ENCODE assay signal across 28 cellular contexts in the genomic region with DNA sequence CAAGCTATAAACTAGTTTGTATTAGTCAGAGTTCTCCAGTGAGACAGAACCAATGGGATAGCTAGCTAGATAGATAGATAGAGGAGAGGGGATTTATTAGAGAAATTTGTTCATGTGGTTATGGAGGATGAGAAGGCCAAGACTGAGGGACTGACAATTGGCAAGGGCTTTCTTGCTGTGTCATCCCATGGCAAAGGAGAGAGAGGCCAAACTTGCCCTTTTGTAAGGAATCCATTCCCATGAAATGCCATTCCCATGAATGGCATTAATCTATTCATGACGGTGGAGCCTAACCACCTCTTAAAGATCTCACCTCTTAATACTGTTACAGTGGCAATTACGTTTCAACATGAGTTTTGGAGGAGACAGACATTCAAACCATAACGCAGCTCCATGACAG. TPM values are rescaled to one million over a fixed set of nuclear protein-coding genes. Genes with fewer than 3 reads are reported as not detected.
DNase-seq lines count a peak whose midpoint lies in the region; ATAC-seq and TF ChIP-seq lines count a peak whose summit lies in the region.
"Had no signal": no experiment of that assay in that cellular context is flagged by ENCODE, and none has a peak within 500 bp of the region (broad histone marks: within the 10 kb centered on the region; RNA-seq: fewer than 3 reads in every experiment).

No MANE protein-coding gene starts in this region.

- H3K36me3 ChIP-seq in ACC112 (ENCODE audit: insufficient read depth, low read length): no peaks in the 10 kb centered on the region
- H3K36me3 ChIP-seq in mesendoderm (ENCODE audit: control insufficient read depth, insufficient read depth, low read length): no peaks in the 10 kb centered on the region
- H3K36me3 ChIP-seq in body of pancreas (replicated peaks in 1 of 2; ENCODE audit: insufficient read depth in 1 of 2, low read depth in 2 of 2): no peaks in the 10 kb centered on the region
- H3K36me3 ChIP-seq: BE2C, neutrophil, sigmoid colon, uterus had no signal

- H2BK5ac ChIP-seq in mesendoderm (ENCODE audit: low read length): no peak overlapping the region

- intact Hi-C loops in body of pancreas (cut with DNase I): no loop called here

- DNase-seq in LHCN-M2 (ENCODE audit: low read depth) (peak; percentile 16), chondrocyte (ENCODE audit: low spot score) (no peak), mesendoderm (peak; percentile 31), KBM-7 (no peak), body of pancreas (no peak), NK-92 (lab: John Stamatoyannopoulos, UW; ENCODE audit: unreplicated experiment) (no peak)
- DNase-seq: activated CD4-positive, alpha-beta T cell treated with anti-CD3 and anti-CD28 coated beads for 36 hours; activated CD8-positive, alpha-beta memory T cell treated with anti-CD3 and anti-CD28 coated beads for 24 hours; activated effector memory CD4-positive, alpha-beta T cell treated with Interleukin-2 at 50 U/mL for 16 hours; BE2C; CD8-positive, alpha-beta memory T cell; Karpas-422; NCI-H1048; NCI-H1694 treated with DMSO at 0.1 percent for 48 hours; NCI-H510A; NK-92 treated with Interleukin-12 subunit alpha and Interleukin-12 subunit beta, amount 100 ng/mL, for 24 hours; psoas muscle; Right ventricle myocardium superior; sigmoid colon; stimulated activated naive CD4-positive, alpha-beta T cell treated with Interleukin-2 at 50 U/mL for 16 hours; uterus had no signal

- no peak overlapping the region for H3K9ac ChIP-seq in mesendoderm (ENCODE audit: low read length)

- no CpG with 5 or more reads among the region's 3 CpGs for WGBS in mesendoderm (ENCODE audit: extremely low coverage, insufficient coverage, low lambda C conversion rate)
- 54 to 61% methylated on average over 3 of the region's 3 CpGs for WGBS in body of pancreas, 2 donors

- H3K18ac ChIP-seq in mesendoderm (ENCODE audit: low read length): no peak overlapping the region

- no peak for ATAC-seq in body of pancreas
- ATAC-seq in GM18858 (IDR thresholded peaks at IDR 0.05; ENCODE audit: unreplicated experiment): no peak
- ATAC-seq: activated CD4-positive, alpha-beta T cell treated with anti-CD3 and anti-CD28 coated beads for 36 hours; psoas muscle had no signal

- no peak for TF ChIP-seq POLR2A in body of pancreas (IDR thresholded peaks at IDR 0.05)

- H2BK15ac ChIP-seq in mesendoderm (replicated peaks; ENCODE audit: low read depth): no peak overlapping the region

- peaks cover 17% of the 10 kb centered on the region for H3K4me1 Mint-ChIP-seq in chondrocyte (ENCODE audit: low read depth)
- H3K4me1 Mint-ChIP-seq: memory B cell had no signal

- no peaks in the 10 kb centered on the region for H3K27me3 Mint-ChIP-seq in chondrocyte (ENCODE audit: low read depth)
- H3K27me3 Mint-ChIP-seq: memory B cell had no signal

- H2BK120ac ChIP-seq in mesendoderm (ENCODE audit: low read depth, low read length): no peak overlapping the region

- H3K23ac ChIP-seq in mesendoderm (ENCODE audit: low read length): no peak overlapping the region

- H3K56ac ChIP-seq in mesendoderm (ENCODE audit: low read length): no peak overlapping the region

- no peak overlapping the region for H3K4me3 Mint-ChIP-seq in chondrocyte (ENCODE audit: unreplicated experiment)
- H3K4me3 Mint-ChIP-seq: activated CD4-positive, alpha-beta T cell treated with anti-CD3 and anti-CD28 coated beads for 36 hours; activated naive CD8-positive, alpha-beta T cell; CD8-positive, alpha-beta memory T cell; memory B cell; T-helper 2 cell treated with Interferon-gamma antibody and Interleukin-4, amounts not matched to agents 5 μg/mL and 100 μg/mL, for 36 hours had no signal

- in situ Hi-C loops in KBM-7 (cut with MboI; ENCODE audit: low pct_unique_long_range_greater_than_20kb, low sequenced_read_pairs): no loop called here

- peaks cover 23% of the 10 kb centered on the region for H3K79me2 ChIP-seq in ACC112 (ENCODE audit: control insufficient read depth, insufficient read depth, low read length, unreplicated experiment)
- H3K79me2 ChIP-seq in mesendoderm (ENCODE audit: control insufficient read depth, insufficient read depth, low read length): no peaks in the 10 kb centered on the region

- no peaks in the 10 kb centered on the region for H3K79me1 ChIP-seq in mesendoderm (ENCODE audit: low read length)

- TF ChIP-seq CTCF in chondrocyte (IDR thresholded peaks at IDR 0.05) (no peak), body of pancreas (IDR thresholded peaks at IDR 0.05) (no peak)

- no peaks in the 10 kb centered on the region for H3K9me3 Mint-ChIP-seq in chondrocyte (ENCODE audit: low read depth)
- H3K9me3 Mint-ChIP-seq: memory B cell; T-helper 2 cell treated with Interferon-gamma antibody and Interleukin-4, amounts not matched to agents 5 μg/mL and 100 μg/mL, for 36 hours had no signal

- peak overlapping the region; percentile 55 for H3K27ac Mint-ChIP-seq in chondrocyte (ENCODE audit: unreplicated experiment)
- H3K27ac Mint-ChIP-seq: activated CD4-positive, alpha-beta T cell treated with anti-CD3 and anti-CD28 coated beads for 36 hours; activated naive CD8-positive, alpha-beta T cell; CD8-positive, alpha-beta memory T cell; memory B cell; T-helper 2 cell treated with Interferon-gamma antibody and Interleukin-4, amounts not matched to agents 5 μg/mL and 100 μg/mL, for 36 hours had no signal

- no peak overlapping the region for H4K5ac ChIP-seq in mesendoderm (ENCODE audit: low read length)

- H3K4me1 ChIP-seq in ACC112 (ENCODE audit: control insufficient read depth, insufficient read depth, low read length, unreplicated experiment): no peaks in the 10 kb centered on the region
- H3K4me1 ChIP-seq in mesendoderm (ENCODE audit: control insufficient read depth, low read depth, low read length): no peaks in the 10 kb centered on the region
- no peaks in the 10 kb centered on the region for H3K4me1 ChIP-seq in body of pancreas
- H3K4me1 ChIP-seq: BE2C, psoas muscle, uterus had no signal

- H2AFZ ChIP-seq in ACC112 (ENCODE audit: low read length, unreplicated experiment): no peak overlapping the region

- H3K27ac ChIP-seq in ACC112 (ENCODE audit: low read depth, low read length) (no peak overlapping the region), mesendoderm (ENCODE audit: low read depth, low read length) (no peak overlapping the region), body of pancreas (no peak overlapping the region)
- H3K27ac ChIP-seq: neutrophil, psoas muscle, sigmoid colon, thoracic aorta, uterus had no signal

- peaks cover 6% of the 10 kb centered on the region for H3K36me3 Mint-ChIP-seq in chondrocyte (ENCODE audit: low read depth)
- H3K36me3 Mint-ChIP-seq: activated naive CD8-positive, alpha-beta T cell; CD8-positive, alpha-beta memory T cell; memory B cell had no signal

- H2AK5ac ChIP-seq in mesendoderm (ENCODE audit: low read length): no peak overlapping the region

- H3K4me2 ChIP-seq in mesendoderm (ENCODE audit: low read length): no peak overlapping the region

- H3K4me3 ChIP-seq in ACC112 (ENCODE audit: low read depth, low read length): 0 out of 2 replicates have a peak overlapping the region, but pooled peaks have one; percentile 21
- no peak overlapping the region for H3K4me3 ChIP-seq in mesendoderm (ENCODE audit: low read length)
- H3K4me3 ChIP-seq in body of pancreas: no peak overlapping the region
- H3K4me3 ChIP-seq: psoas muscle, sigmoid colon, thoracic aorta, uterus had no signal

- no peak overlapping the region for H3K4ac ChIP-seq in mesendoderm (ENCODE audit: low read depth, low read length)

- no peaks in the 10 kb centered on the region for H3K27me3 ChIP-seq in ACC112 (ENCODE audit: insufficient read depth, low read length)
- H3K27me3 ChIP-seq in mesendoderm (ENCODE audit: insufficient read depth, low read length, poor library complexity): no peaks in the 10 kb centered on the region
- H3K27me3 ChIP-seq in body of pancreas: no peaks in the 10 kb centered on the region
- H3K27me3 ChIP-seq: BE2C, uterus had no signal

- H3K9me3 ChIP-seq in body of pancreas: no peaks in the 10 kb centered on the region
- H3K9me3 ChIP-seq: BE2C, neutrophil, psoas muscle, sigmoid colon, thoracic aorta, uterus had no signal

- H4K8ac ChIP-seq in mesendoderm (ENCODE audit: low read depth, low read length): no peak overlapping the region

RNA-seq across cellular contexts. Expression of a gene that starts 58.1 kb away (rescaled TPM):
- total RNA-seq in LHCN-M2 (2014; rRNA removed): 5.8 and 6.3 TPM in 2 replicates
- polyA plus RNA-seq in LHCN-M2 (2012): 11.4 TPM
- total RNA-seq in chondrocyte: 617 to 626 TPM (median 624 TPM) in 3 replicates
- polyA plus RNA-seq in mesendoderm (2013, experiment 1 of 2): 12.4 TPM
- 12.3 TPM for polyA plus RNA-seq in mesendoderm (2013, experiment 2 of 2)
- total RNA-seq in body of pancreas: 10 to 100 TPM in 1 of 2 donors, 1 to 10 TPM in 1; 7.8 to 88.3 TPM
- total RNA-seq: CD8-positive, alpha-beta memory T cell had no signal
- polyA plus RNA-seq: CD8-positive, alpha-beta memory T cell had no signal

Comparison
In these comparisons a context has a peak if more than half of its experiments do, and no peak if none do; other contexts are left out.
1. DNase-seq: peak in LHCN-M2 (single experiment) and mesendoderm (single experiment); none in chondrocyte (single experiment), KBM-7 (single experiment), body of pancreas (0 of 4) and NK-92 (single experiment).